Comparison of ENCODE assay signal across 8 cellular contexts in genomic region chr1:206472454-206472853, GRCh38. TPM values are rescaled to one million over a fixed set of nuclear protein-coding genes. Genes with fewer than 3 reads are reported as not detected.
A peak's percentile ranks its signal among the peaks of the same experiment; 100 is the strongest.
DNase-seq lines count a peak whose midpoint lies in the region; ATAC-seq lines count a peak whose summit lies in the region.

No MANE protein-coding gene starts in this region.

- no peak overlapping the region for H3K4me3 ChIP-seq in right cardiac atrium (ENCODE audit: low read length)

- intact Hi-C loops in activated naive CD4-positive, alpha-beta T cell treated with anti-CD3 and anti-CD28 coated beads for 36 hours (cut with micrococcal nuclease): loop anchor here (5.0 kb wide), 2 partner anchors 330 to 435 kb away; no protein-coding TSS in a partner anchor
- intact Hi-C loops in right cardiac atrium (cut with DNase I): loop anchor here in 1 of 4 donors (10.0 kb wide), 1 partner anchor 432 kb away; no protein-coding TSS in a partner anchor

- H3K4me3 Mint-ChIP-seq in activated naive CD4-positive, alpha-beta T cell treated with anti-CD3 and anti-CD28 coated beads for 36 hours: peak overlapping the region; percentile 80
- peak overlapping the region; percentile 98 for H3K4me3 Mint-ChIP-seq in T-helper 1 cell treated with Interleukin-12 subunit alpha and Interleukin-12 subunit beta and Interleukin-4 antibody, amounts not matched to agents 30 μg/mL and 1 μg/mL, for 36 hours

- peaks cover 4% of the 10 kb centered on the region for H3K4me1 ChIP-seq in right cardiac atrium (ENCODE audit: control insufficient read depth, insufficient read depth, low read length)

- no peaks in the 10 kb centered on the region for H3K27me3 Mint-ChIP-seq in activated naive CD4-positive, alpha-beta T cell treated with anti-CD3 and anti-CD28 coated beads for 36 hours (ENCODE audit: low read depth)
- H3K27me3 Mint-ChIP-seq in T-helper 1 cell treated with Interleukin-12 subunit alpha and Interleukin-12 subunit beta and Interleukin-4 antibody, amounts not matched to agents 30 μg/mL and 1 μg/mL, for 36 hours (ENCODE audit: low read depth): no peaks in the 10 kb centered on the region

- CTCF ChIA-PET in activated naive CD4-positive, alpha-beta T cell treated with anti-CD3 and anti-CD28 coated beads for 36 hours (lab: Charles Lee): interaction anchor here (5.6 kb wide), 1 partner anchor 12 kb away, joined by 57 read pairs; no protein-coding TSS in a partner anchor

- H3K36me3 Mint-ChIP-seq in activated naive CD4-positive, alpha-beta T cell treated with anti-CD3 and anti-CD28 coated beads for 36 hours (ENCODE audit: low read depth): peaks cover 22% of the 10 kb centered on the region
- peaks cover 53% of the 10 kb centered on the region for H3K36me3 Mint-ChIP-seq in T-helper 1 cell treated with Interleukin-12 subunit alpha and Interleukin-12 subunit beta and Interleukin-4 antibody, amounts not matched to agents 30 μg/mL and 1 μg/mL, for 36 hours (ENCODE audit: low read depth)

- no peaks in the 10 kb centered on the region for H3K9me3 Mint-ChIP-seq in activated naive CD4-positive, alpha-beta T cell treated with anti-CD3 and anti-CD28 coated beads for 36 hours
- no peaks in the 10 kb centered on the region for H3K9me3 Mint-ChIP-seq in T-helper 1 cell treated with Interleukin-12 subunit alpha and Interleukin-12 subunit beta and Interleukin-4 antibody, amounts not matched to agents 30 μg/mL and 1 μg/mL, for 36 hours

- no peaks in the 10 kb centered on the region for H3K9me3 ChIP-seq in right cardiac atrium (ENCODE audit: control insufficient read depth, low read length)

- 30% methylated on average over 3 of the region's 3 CpGs for WGBS in right cardiac atrium

- no peaks in the 10 kb centered on the region for H3K27me3 ChIP-seq in right cardiac atrium (ENCODE audit: control insufficient read depth, insufficient read depth)

- H3K27ac ChIP-seq in right cardiac atrium (ENCODE audit: low read length): no peak overlapping the region

- DNase-seq in activated naive CD4-positive, alpha-beta T cell treated with anti-CD3 and anti-CD28 coated beads for 36 hours: peak; percentile 44
- no peak for DNase-seq in activated naive CD4-positive, alpha-beta T cell treated with anti-CD3 and anti-CD28 coated beads, Interleukin-2, amount 50 U/mL, for 16 hours
- DNase-seq in right cardiac atrium (peak in 1 of 3 donors; percentile 48), stromal cell of bone marrow (ENCODE audit: low read depth) (peak; percentile 13), NCI-H1694 treated with DMSO at 0.1 percent for 48 hours (lab: John Stamatoyannopoulos, UW) (no peak)

- ATAC-seq in right cardiac atrium: peak; percentile 5 to 20
- no peak for ATAC-seq in GM18520 (IDR thresholded peaks at IDR 0.05; ENCODE audit: unreplicated experiment)
- no peak for ATAC-seq in GM18517 (IDR thresholded peaks at IDR 0.05; ENCODE audit: unreplicated experiment)

- peak overlapping the region; percentile 89 for H3K27ac Mint-ChIP-seq in activated naive CD4-positive, alpha-beta T cell treated with anti-CD3 and anti-CD28 coated beads for 36 hours
- peak overlapping the region; percentile 94 for H3K27ac Mint-ChIP-seq in T-helper 1 cell treated with Interleukin-12 subunit alpha and Interleukin-12 subunit beta and Interleukin-4 antibody, amounts not matched to agents 30 μg/mL and 1 μg/mL, for 36 hours

- H3K4me1 Mint-ChIP-seq in activated naive CD4-positive, alpha-beta T cell treated with anti-CD3 and anti-CD28 coated beads for 36 hours (ENCODE audit: low read depth): peaks cover 78% of the 10 kb centered on the region
- peaks cover 70% of the 10 kb centered on the region for H3K4me1 Mint-ChIP-seq in T-helper 1 cell treated with Interleukin-12 subunit alpha and Interleukin-12 subunit beta and Interleukin-4 antibody, amounts not matched to agents 30 μg/mL and 1 μg/mL, for 36 hours (ENCODE audit: low read depth)

RNA-seq across cellular contexts. Expression of gene IKBKE, which starts 2.2 kb away (rescaled TPM):
- total RNA-seq in activated naive CD4-positive, alpha-beta T cell treated with anti-CD3 and anti-CD28 coated beads for 36 hours: 1 to 10 TPM; 7.0 to 8.6 TPM
- total RNA-seq in right cardiac atrium: 1 to 10 TPM; 1.1 to 2.0 (median 1.5) TPM
- polyA plus RNA-seq in right cardiac atrium: 0.54 TPM

RNA-seq across cellular contexts. Expression of gene RASSF5, which starts 34.9 kb away (rescaled TPM):
- 100 to 1,000 TPM; 257 to 258 TPM for total RNA-seq in activated naive CD4-positive, alpha-beta T cell treated with anti-CD3 and anti-CD28 coated beads for 36 hours
- total RNA-seq in right cardiac atrium: 10 to 100 TPM; 17.4 to 29.0 (median 22.0) TPM
- 9.3 TPM for polyA plus RNA-seq in right cardiac atrium

Comparison
In these comparisons a context has a peak if more than half of its experiments do, and no peak if none do; other contexts are left out.
1. DNase-seq: peak in activated naive CD4-positive, alpha-beta T cell treated with anti-CD3 and anti-CD28 coated beads for 36 hours (single experiment) and stromal cell of bone marrow (single experiment); none in activated naive CD4-positive, alpha-beta T cell treated with anti-CD3 and anti-CD28 coated beads, Interleukin-2, amount 50 U/mL, for 16 hours (single experiment) and NCI-H1694 treated with DMSO at 0.1 percent for 48 hours (single experiment).
2. ATAC-seq: peak in right cardiac atrium (2 of 2); none in GM18520 (single experiment) and GM18517 (single experiment).
3. RNA of gene RASSF5, which starts 34.9 kb away (total RNA-seq): 257 to 258 TPM in activated naive CD4-positive, alpha-beta T cell treated with anti-CD3 and anti-CD28 coated beads for 36 hours; 17.4 to 29.0 TPM in right cardiac atrium; every median in the first group is over 4 times any median in the second.